28 cellular contexts compared by ENCODE assay signal in genomic region chr15:83044156-83044555, GRCh38.
"Had no signal": no experiment of that assay in that cellular context is flagged by ENCODE, and none has a peak within 500 bp of the region (broad histone marks: within the 10 kb centered on the region; RNA-seq: fewer than 3 reads in every experiment).

No MANE protein-coding gene starts in this region.

- H3K9me3 ChIP-seq: colonic mucosa, esophagus muscularis mucosa, esophagus squamous epithelium, gastrocnemius medialis, gastroesophageal sphincter, heart left ventricle, heart right ventricle had no signal

- H2AFZ ChIP-seq: hepatocyte had no signal

- H3K4me1 Mint-ChIP-seq: endodermal cell had no signal

- H3K27ac ChIP-seq: colonic mucosa, coronary artery, epithelial cell of prostate, esophagus muscularis mucosa, esophagus squamous epithelium, foreskin keratinocyte, gastroesophageal sphincter, heart left ventricle, heart right ventricle, hepatocyte had no signal

- H3K4me2 ChIP-seq: hepatocyte had no signal

- H3K4me1 ChIP-seq: colonic mucosa, foreskin keratinocyte had no signal

- H3K27me3 ChIP-seq: colonic mucosa, dorsolateral prefrontal cortex, esophagus muscularis mucosa, esophagus squamous epithelium, foreskin keratinocyte, gastrocnemius medialis, gastroesophageal sphincter, heart left ventricle, heart right ventricle, hepatocyte had no signal

- H3K9me3 Mint-ChIP-seq: dendritic cell treated with granulocyte-macrophage colony-stimulating factor and Interleukin-4, amounts not matched to agents 40 ng/mL and 50 ng/mL, for 4 days; effector memory CD8-positive, alpha-beta T cell; endodermal cell had no signal

- ATAC-seq: effector memory CD8-positive, alpha-beta T cell; esophagus mucosa; foreskin keratinocyte; gastrocnemius medialis; gastroesophageal sphincter; heart left ventricle; heart right ventricle had no signal

- H3K27me3 Mint-ChIP-seq: dendritic cell treated with granulocyte-macrophage colony-stimulating factor and Interleukin-4, amounts not matched to agents 40 ng/mL and 50 ng/mL, for 4 days; effector memory CD8-positive, alpha-beta T cell had no signal

- DNase-seq: colonic mucosa; cortex of kidney; dermis blood vessel endothelial cell; dorsolateral prefrontal cortex; effector CD4-positive, alpha-beta T cell; effector CD8-positive, alpha-beta T cell; effector memory CD4-positive, alpha-beta T cell; effector memory CD8-positive, alpha-beta T cell; endodermal cell; erythroblast; esophagus squamous epithelium; foreskin fibroblast; foreskin keratinocyte; foreskin melanocyte; gastrocnemius medialis; glutamatergic neuron; head of caudate nucleus; heart left ventricle; heart right ventricle had no signal

- H3K4me3 Mint-ChIP-seq: dendritic cell treated with granulocyte-macrophage colony-stimulating factor and Interleukin-4, amounts not matched to agents 40 ng/mL and 50 ng/mL, for 4 days; effector memory CD8-positive, alpha-beta T cell; endodermal cell had no signal

- H3K27ac Mint-ChIP-seq: dendritic cell treated with granulocyte-macrophage colony-stimulating factor and Interleukin-4, amounts not matched to agents 40 ng/mL and 50 ng/mL, for 4 days had no signal

- H3K4me3 ChIP-seq: colonic mucosa, coronary artery, dorsolateral prefrontal cortex, esophagus muscularis mucosa, esophagus squamous epithelium, gastrocnemius medialis, gastroesophageal sphincter, heart left ventricle, heart right ventricle, hepatocyte had no signal

- FAIRE-seq: endothelial cell of umbilical vein, frontal cortex had no signal
